ENCODE assay signal across 27 cellular contexts in genomic region chr21:42435401-42435800, GRCh38. TPM values are rescaled to one million over a fixed set of nuclear protein-coding genes. Genes with fewer than 3 reads are reported as not detected.
"Had no signal": no experiment of that assay in that cellular context is flagged by ENCODE, and none has a peak within 500 bp of the region (broad histone marks: within the 10 kb centered on the region; RNA-seq: fewer than 3 reads in every experiment).

No MANE protein-coding gene starts in this region.

- H3K27ac Mint-ChIP-seq: activated CD4-positive, alpha-beta memory T cell treated with anti-CD3 and anti-CD28 coated beads, Interleukin-2, amount 10 ng/mL, durations not matched to agents 7 days and 5 days; WTC11 had no signal

- H3K27ac ChIP-seq: breast epithelium, RWPE1, SJCRH30 had no signal

- ATAC-seq: Panc1, WTC11 had no signal

- H3K27me3 ChIP-seq: SJCRH30 had no signal

- H3K36me3 ChIP-seq: breast epithelium, SJCRH30 had no signal

- DNase-seq: activated CD4-positive, alpha-beta memory T cell treated with anti-CD3 and anti-CD28 coated beads, Interleukin-2, amount 10 ng/mL, durations not matched to agents 7 days and 5 days; activated CD4-positive, alpha-beta T cell treated with anti-CD3 and anti-CD28 coated beads for 1 hour; activated CD4-positive, alpha-beta T cell treated with anti-CD3 and anti-CD28 coated beads, Interleukin-2, amount 50 U/mL, for 1 hour; activated CD8-positive, alpha-beta memory T cell treated with anti-CD3 and anti-CD28 coated beads, Interleukin-2, amount 50 U/mL, for 48 hours; activated gamma-delta T cell treated with Interleukin-2 at 50 U/mL for 16 hours; activated naive CD4-positive, alpha-beta T cell treated with anti-CD3 and anti-CD28 coated beads, Interleukin-2, amount 50 U/mL, for 16 hours; activated T-cell treated with anti-CD3 and anti-CD28 coated beads, Interleukin-2, amount 50 U/mL, for 1 hour; aorta; caudate nucleus; Kasumi-1; KBM-7; NCI-H1048; NCI-H1930; NCI-H2171; NCI-H2227 treated with DMSO at 0.1 percent for 48 hours; NCI-H526; NCI-H82; OCI-M1; Right ventricle myocardium superior; SJCRH30; SK-N-SH had no signal

- H3K4me3 Mint-ChIP-seq: activated CD4-positive, alpha-beta memory T cell treated with anti-CD3 and anti-CD28 coated beads, Interleukin-2, amount 10 ng/mL, durations not matched to agents 7 days and 5 days; WTC11 had no signal

- H3K4me1 ChIP-seq: breast epithelium, SJCRH30 had no signal

- H3K27me3 Mint-ChIP-seq: activated CD4-positive, alpha-beta memory T cell treated with anti-CD3 and anti-CD28 coated beads, Interleukin-2, amount 10 ng/mL, durations not matched to agents 7 days and 5 days had no signal

- H3K4me3 ChIP-seq: breast epithelium, SJCRH30 had no signal

- H3K4me1 Mint-ChIP-seq: WTC11 had no signal

- H3K4me2 ChIP-seq: SK-N-SH had no signal

- H3K9ac ChIP-seq: SK-N-SH had no signal

RNA-seq across cellular contexts. Expression of gene UBASH3A, which starts 31.7 kb away (rescaled TPM):
- total RNA-seq: M059J, NCI-H460, Right ventricle myocardium superior, SJCRH30, WTC11 had no signal
- polyA plus RNA-seq: SK-N-SH had no signal

RNA-seq across cellular contexts. Expression of gene TMPRSS3, which starts 39.5 kb away (rescaled TPM):
- total RNA-seq: Right ventricle myocardium superior, SJCRH30 had no signal
- polyA plus RNA-seq: SK-N-SH had no signal
